8 cellular contexts compared by ENCODE assay signal in the genomic region with DNA sequence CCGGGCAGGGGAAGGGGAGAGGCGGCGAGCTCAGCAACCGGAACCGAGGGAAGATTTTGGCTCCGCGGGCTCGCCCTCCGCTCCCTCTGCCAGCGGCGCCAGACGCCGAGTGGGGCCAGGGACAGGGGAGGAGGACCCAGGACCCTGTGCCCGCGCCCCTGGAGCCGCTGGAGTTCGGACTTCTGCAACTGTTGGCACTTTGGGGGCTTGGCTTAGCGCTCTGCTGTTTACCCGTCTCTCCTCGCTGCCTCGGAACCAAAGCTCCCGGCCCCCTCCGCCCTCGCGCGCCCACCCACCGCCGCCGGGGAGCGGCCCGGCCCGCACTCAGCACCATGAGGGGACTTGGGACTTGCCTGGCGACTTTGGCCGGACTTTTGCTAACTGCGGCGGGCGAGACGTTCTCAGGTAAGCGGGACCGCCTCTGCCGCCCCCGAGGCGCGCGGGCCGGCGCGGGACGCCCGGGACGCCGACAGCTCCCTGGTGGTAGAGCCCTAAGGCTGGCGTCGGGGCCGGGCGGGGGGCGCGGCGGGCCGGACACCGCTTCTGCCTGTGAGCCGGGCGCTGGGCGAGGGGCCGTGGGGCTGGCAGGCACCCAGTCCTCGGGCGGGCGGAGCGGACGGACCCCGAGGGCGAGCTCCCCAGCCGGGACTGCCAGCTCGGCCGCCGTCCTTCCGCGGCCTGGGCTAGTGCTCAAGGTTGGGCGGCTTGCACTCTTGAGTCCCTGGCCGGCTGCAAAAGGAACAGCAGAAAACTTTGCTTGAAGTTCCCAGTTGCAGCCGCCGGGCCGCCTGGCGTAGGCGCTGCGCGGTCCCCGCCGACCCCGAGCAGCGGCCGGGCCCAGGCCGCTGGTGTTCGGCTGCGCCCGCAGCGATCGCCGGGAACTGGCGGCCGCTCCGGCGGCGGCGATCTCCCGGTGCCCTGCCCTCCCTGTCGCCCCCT. TPM values are rescaled to one million over a fixed set of nuclear protein-coding genes. Genes with fewer than 3 reads are reported as not detected.
A peak's percentile ranks its signal among the peaks of the same experiment; 100 is the strongest.
DNase-seq lines count a peak whose midpoint lies in the region; ATAC-seq, FAIRE-seq and TF ChIP-seq lines count a peak whose summit lies in the region.

No MANE protein-coding gene starts in this region.

- ATAC-seq in HG03460 (IDR thresholded peaks at IDR 0.05; ENCODE audit: unreplicated experiment) = no peak

- peaks cover 3% of the 10 kb centered on the region; the same call in 1 of the 2 replicates for H3K27me3 Mint-ChIP-seq in HFFc6 (ENCODE audit: insufficient read depth)

- H3K27me3 ChIP-seq in WERI-Rb-1 (ENCODE audit: insufficient read depth, low read depth, severe bottlenecking) = peaks cover 22% of the 10 kb centered on the region
- no peaks in the 10 kb centered on the region for H3K27me3 ChIP-seq in esophagus muscularis mucosa

- H3K27ac ChIP-seq in WERI-Rb-1 (no peak overlapping the region), esophagus muscularis mucosa (replicated peaks in 1 of 4) (peak overlapping the region; percentile 93 to 99 (median 98))

- no peak for FAIRE-seq in urothelium cell line (lab: Jason Lieb, UNC)

- no peak for TF ChIP-seq POLR2A in esophagus muscularis mucosa (IDR thresholded peaks at IDR 0.05; ENCODE audit: low read depth)

- H3K9me3 Mint-ChIP-seq in HFFc6 = no peaks in the 10 kb centered on the region; the same call in 1 of the 2 replicates

- H3K4me3 ChIP-seq in WERI-Rb-1 (ENCODE audit: low read depth, low read length) = peak overlapping the region; percentile 68
- H3K4me3 ChIP-seq in esophagus muscularis mucosa = peak overlapping the region; percentile 86 to 93 (median 88)

- peaks cover 11% of the 10 kb centered on the region for H3K36me3 Mint-ChIP-seq in HFFc6 (ENCODE audit: low read depth)

- peaks cover 49% of the 10 kb centered on the region for H3K4me1 Mint-ChIP-seq in HFFc6 (ENCODE audit: low read depth)

- intact Hi-C loops in esophagus muscularis mucosa (cut with DNase I) = loop anchor here (1.0 to 5.0 kb wide), 2 partner anchors 115 to 295 kb away; no protein-coding TSS in a partner anchor

- no CpG with 5 or more reads among the region's 107 CpGs for WGBS in esophagus muscularis mucosa

- no peak for TF ChIP-seq EP300 in esophagus muscularis mucosa (IDR thresholded peaks at IDR 0.05)

- no peak overlapping the region for H3K27ac Mint-ChIP-seq in HFFc6

- peak; percentile 43 for DNase-seq in Daoy (ENCODE audit: low read depth)
- peak; percentile 52 for DNase-seq in HFFc6
- peak; percentile 30 for DNase-seq in WERI-Rb-1
- no peak for DNase-seq in esophagus muscularis mucosa (ENCODE audit: extremely low spot score)
- peak; percentile 42 for DNase-seq in midbrain (lab: John Stamatoyannopoulos, UW)
- peak; percentile 80 for DNase-seq in urothelium cell line (ENCODE audit: low spot score)
- DNase-seq in DMS79 treated with DMSO at 0.1 percent for 48 hours (lab: John Stamatoyannopoulos, UW) = no peak

- H3K9me3 ChIP-seq in WERI-Rb-1 (ENCODE audit: severe bottlenecking) (no peaks in the 10 kb centered on the region), esophagus muscularis mucosa (no peaks in the 10 kb centered on the region)

- H3K36me3 ChIP-seq in WERI-Rb-1 (no peaks in the 10 kb centered on the region), esophagus muscularis mucosa (no peaks in the 10 kb centered on the region)

- H3K4me1 ChIP-seq in esophagus muscularis mucosa = peaks cover 24 to 45% (median 39%) of the 10 kb centered on the region in 4 donors

- no peak for TF ChIP-seq CTCF in HFFc6 (IDR thresholded peaks at IDR 0.05)
- no peak for TF ChIP-seq CTCF in WERI-Rb-1 (IDR thresholded peaks at IDR 0.05; ENCODE audit: low read depth, low read length)
- TF ChIP-seq CTCF in esophagus muscularis mucosa (IDR thresholded peaks at IDR 0.05) = peak in 2 of 3 experiments; percentile 8 to 35

- H3K4me3 Mint-ChIP-seq in HFFc6 = peak overlapping the region; percentile 68

RNA-seq across cellular contexts. Expression of gene PTPRM, which starts 0.6 kb away (rescaled TPM):
- 6.8 and 13.0 TPM in 2 replicates for total RNA-seq in Daoy (2014; rRNA removed; shearing (Covaris generic))
- 10 to 100 TPM; 39.4 to 49.8 (median 43.8) TPM for total RNA-seq in HFFc6 (2021; fragmentation: NEBNext Ultra II Directional; extraction: Animal tissue kit (Norgen Biotek cat#: 25700))
- 10 to 100 TPM; 62.7 to 94.0 (median 76.0) TPM for total RNA-seq in esophagus muscularis mucosa

Comparison
In these comparisons a context has a peak if more than half of its experiments do, and no peak if none do; other contexts are left out.
1. DNase-seq: peak in Daoy (single experiment), HFFc6 (single experiment), WERI-Rb-1 (single experiment), midbrain (single experiment) and urothelium cell line (single experiment); none in esophagus muscularis mucosa (single experiment) and DMS79 treated with DMSO at 0.1 percent for 48 hours (single experiment).
2. CTCF ChIP-seq: peak in esophagus muscularis mucosa (2 of 3); none in HFFc6 (single experiment) and WERI-Rb-1 (single experiment).